32 cellular contexts compared by ENCODE assay signal in genomic region chr11:115275045-115275444, GRCh38.
"Had no signal": no experiment of that assay in that cellular context is flagged by ENCODE, and none has a peak within 500 bp of the region (broad histone marks: within the 10 kb centered on the region; RNA-seq: fewer than 3 reads in every experiment).

No MANE protein-coding gene starts in this region.

- H3K4me1 ChIP-seq: ascending aorta, foreskin keratinocyte had no signal

- ATAC-seq: activated CD4-positive, CD25-positive, alpha-beta regulatory T cell treated with anti-CD3 and anti-CD28 coated beads, Interleukin-2, amount 50 U/mL, for 24 hours; activated CD8-positive, alpha-beta T cell treated with anti-CD3 and anti-CD28 coated beads, Interleukin-2, amount 10 ng/mL, durations not matched to agents 7 days and 5 days; activated naive CD4-positive, alpha-beta T cell treated with anti-CD3 and anti-CD28 coated beads, Interleukin-2, amount 50 U/mL, for 72 hours; activated T-cell treated with anti-CD3 and anti-CD28 coated beads, Interleukin-2, amount 50 U/mL, for 72 hours; foreskin keratinocyte; gastrocnemius medialis; T-helper 17 cell had no signal

- H3K36me3 ChIP-seq: ascending aorta, brain microvascular endothelial cell, esophagus muscularis mucosa, gastrocnemius medialis, WERI-Rb-1 had no signal

- H3K9me3 ChIP-seq: ascending aorta, esophagus muscularis mucosa, gastrocnemius medialis had no signal

- DNase-seq: activated B cell treated with CpG ODN at 0.5 μM for 24 hours; activated CD4-positive, alpha-beta memory T cell treated with anti-CD3 and anti-CD28 coated beads for 36 hours; activated CD4-positive, alpha-beta T cell treated with anti-CD3 and anti-CD28 coated beads for 48 hours; activated CD4-positive, alpha-beta T cell treated with anti-CD3 and anti-CD28 coated beads, Interleukin-2, amount 50 U/mL, for 1 hour; activated CD8-positive, alpha-beta memory T cell treated with anti-CD3 and anti-CD28 coated beads, Interleukin-2, amount 50 U/mL, for 48 hours; activated CD8-positive, alpha-beta T cell treated with anti-CD3 and anti-CD28 coated beads, Interleukin-2, amount 10 ng/mL, durations not matched to agents 7 days and 5 days; activated gamma-delta T cell; activated naive CD4-positive, alpha-beta T cell; activated naive CD4-positive, alpha-beta T cell treated with anti-CD3 and anti-CD28 coated beads, Interleukin-2, amount 10 ng/mL, durations not matched to agents 7 days and 5 days; activated naive CD8-positive, alpha-beta T cell treated with anti-CD3 and anti-CD28 coated beads, Interleukin-2, amount 10 ng/mL, durations not matched to agents 7 days and 5 days; activated T-cell treated with anti-CD3 and anti-CD28 coated beads for 4 hours; activated T-cell treated with anti-CD3 and anti-CD28 coated beads, Interleukin-2, amount 50 U/mL, for 24 hours; activated T-cell treated with anti-CD3 and anti-CD28 coated beads, Interleukin-2, amount 50 U/mL, for 72 hours; brain microvascular endothelial cell; dorsolateral prefrontal cortex; effector memory CD4-positive, alpha-beta T cell; endodermal cell; erythroblast; foreskin keratinocyte; gastrocnemius medialis; T-helper 1 cell; T-helper 17 cell; T1000; WERI-Rb-1 had no signal

- H3K9me3 Mint-ChIP-seq: activated B cell treated with CpG ODN at 0.5 μM for 24 hours; activated CD4-positive, alpha-beta memory T cell treated with anti-CD3 and anti-CD28 coated beads for 36 hours; activated naive CD4-positive, alpha-beta T cell treated with anti-CD3 and anti-CD28 coated beads, Interleukin-2, amount 10 ng/mL, durations not matched to agents 7 days and 5 days; activated naive CD8-positive, alpha-beta T cell treated with anti-CD3 and anti-CD28 coated beads, Interleukin-2, amount 10 ng/mL, durations not matched to agents 7 days and 5 days; activated T-cell treated with anti-CD3 and anti-CD28 coated beads, Interleukin-2, amount 50 U/mL, for 24 hours; dendritic cell treated with granulocyte-macrophage colony-stimulating factor and Interleukin-4, amounts not matched to agents 40 ng/mL and 50 ng/mL, for 4 days; endodermal cell; T-helper 2 cell treated with Interferon-gamma antibody and Interleukin-4, amounts not matched to agents 5 μg/mL and 100 μg/mL, for 36 hours had no signal

- H3K36me3 Mint-ChIP-seq: activated CD4-positive, alpha-beta memory T cell treated with anti-CD3 and anti-CD28 coated beads for 36 hours; activated naive CD4-positive, alpha-beta T cell treated with anti-CD3 and anti-CD28 coated beads, Interleukin-2, amount 10 ng/mL, durations not matched to agents 7 days and 5 days; activated naive CD4-positive, alpha-beta T cell treated with anti-CD3 and anti-CD28 coated beads, Interleukin-2, amount 50 U/mL, for 72 hours; activated naive CD8-positive, alpha-beta T cell treated with anti-CD3 and anti-CD28 coated beads, Interleukin-2, amount 10 ng/mL, durations not matched to agents 7 days and 5 days had no signal

- H3K4me1 Mint-ChIP-seq: activated B cell treated with CpG ODN at 0.5 μM for 24 hours; activated naive CD4-positive, alpha-beta T cell treated with anti-CD3 and anti-CD28 coated beads, Interleukin-2, amount 10 ng/mL, durations not matched to agents 7 days and 5 days; activated naive CD8-positive, alpha-beta T cell treated with anti-CD3 and anti-CD28 coated beads, Interleukin-2, amount 10 ng/mL, durations not matched to agents 7 days and 5 days; central memory CD8-positive, alpha-beta T cell; T-helper 17 cell had no signal

- H3K27me3 ChIP-seq: ascending aorta, brain microvascular endothelial cell, dorsolateral prefrontal cortex, esophagus muscularis mucosa, foreskin keratinocyte, gastrocnemius medialis had no signal

- H3K4me3 Mint-ChIP-seq: activated B cell treated with CpG ODN at 0.5 μM for 24 hours; activated CD4-positive, alpha-beta memory T cell treated with anti-CD3 and anti-CD28 coated beads for 36 hours; activated CD8-positive, alpha-beta T cell treated with anti-CD3 and anti-CD28 coated beads, Interleukin-2, amount 10 ng/mL, durations not matched to agents 7 days and 5 days; activated naive CD4-positive, alpha-beta T cell treated with anti-CD3 and anti-CD28 coated beads, Interleukin-2, amount 10 ng/mL, durations not matched to agents 7 days and 5 days; activated naive CD8-positive, alpha-beta T cell treated with anti-CD3 and anti-CD28 coated beads, Interleukin-2, amount 10 ng/mL, durations not matched to agents 7 days and 5 days; activated T-cell treated with anti-CD3 and anti-CD28 coated beads, Interleukin-2, amount 50 U/mL, for 24 hours; activated T-cell treated with anti-CD3 and anti-CD28 coated beads, Interleukin-2, amount 50 U/mL, for 72 hours; central memory CD8-positive, alpha-beta T cell; dendritic cell treated with granulocyte-macrophage colony-stimulating factor and Interleukin-4, amounts not matched to agents 40 ng/mL and 50 ng/mL, for 4 days; endodermal cell; T-helper 17 cell; T-helper 2 cell treated with Interferon-gamma antibody and Interleukin-4, amounts not matched to agents 5 μg/mL and 100 μg/mL, for 36 hours had no signal

- H3K27ac Mint-ChIP-seq: activated B cell treated with CpG ODN at 0.5 μM for 24 hours; activated CD4-positive, alpha-beta memory T cell treated with anti-CD3 and anti-CD28 coated beads for 36 hours; activated CD8-positive, alpha-beta T cell treated with anti-CD3 and anti-CD28 coated beads, Interleukin-2, amount 10 ng/mL, durations not matched to agents 7 days and 5 days; activated naive CD4-positive, alpha-beta T cell treated with anti-CD3 and anti-CD28 coated beads, Interleukin-2, amount 10 ng/mL, durations not matched to agents 7 days and 5 days; activated naive CD4-positive, alpha-beta T cell treated with anti-CD3 and anti-CD28 coated beads, Interleukin-2, amount 50 U/mL, for 72 hours; activated naive CD8-positive, alpha-beta T cell treated with anti-CD3 and anti-CD28 coated beads, Interleukin-2, amount 10 ng/mL, durations not matched to agents 7 days and 5 days; activated T-cell treated with anti-CD3 and anti-CD28 coated beads, Interleukin-2, amount 50 U/mL, for 24 hours; activated T-cell treated with anti-CD3 and anti-CD28 coated beads, Interleukin-2, amount 50 U/mL, for 72 hours; dendritic cell treated with granulocyte-macrophage colony-stimulating factor and Interleukin-4, amounts not matched to agents 40 ng/mL and 50 ng/mL, for 4 days; endodermal cell; T-helper 17 cell; T-helper 2 cell treated with Interferon-gamma antibody and Interleukin-4, amounts not matched to agents 5 μg/mL and 100 μg/mL, for 36 hours had no signal

- H3K27ac ChIP-seq: ascending aorta, brain microvascular endothelial cell, coronary artery, dorsolateral prefrontal cortex, esophagus muscularis mucosa, foreskin keratinocyte, gastrocnemius medialis, WERI-Rb-1 had no signal

- H3K4me3 ChIP-seq: ascending aorta, coronary artery, dorsolateral prefrontal cortex, esophagus muscularis mucosa, gastrocnemius medialis had no signal

- H3K27me3 Mint-ChIP-seq: activated naive CD4-positive, alpha-beta T cell treated with anti-CD3 and anti-CD28 coated beads, Interleukin-2, amount 10 ng/mL, durations not matched to agents 7 days and 5 days; activated naive CD8-positive, alpha-beta T cell treated with anti-CD3 and anti-CD28 coated beads, Interleukin-2, amount 10 ng/mL, durations not matched to agents 7 days and 5 days; dendritic cell treated with granulocyte-macrophage colony-stimulating factor and Interleukin-4, amounts not matched to agents 40 ng/mL and 50 ng/mL, for 4 days had no signal
